Comparison of ENCODE assay signal across 1 cellular context in the genomic region with DNA sequence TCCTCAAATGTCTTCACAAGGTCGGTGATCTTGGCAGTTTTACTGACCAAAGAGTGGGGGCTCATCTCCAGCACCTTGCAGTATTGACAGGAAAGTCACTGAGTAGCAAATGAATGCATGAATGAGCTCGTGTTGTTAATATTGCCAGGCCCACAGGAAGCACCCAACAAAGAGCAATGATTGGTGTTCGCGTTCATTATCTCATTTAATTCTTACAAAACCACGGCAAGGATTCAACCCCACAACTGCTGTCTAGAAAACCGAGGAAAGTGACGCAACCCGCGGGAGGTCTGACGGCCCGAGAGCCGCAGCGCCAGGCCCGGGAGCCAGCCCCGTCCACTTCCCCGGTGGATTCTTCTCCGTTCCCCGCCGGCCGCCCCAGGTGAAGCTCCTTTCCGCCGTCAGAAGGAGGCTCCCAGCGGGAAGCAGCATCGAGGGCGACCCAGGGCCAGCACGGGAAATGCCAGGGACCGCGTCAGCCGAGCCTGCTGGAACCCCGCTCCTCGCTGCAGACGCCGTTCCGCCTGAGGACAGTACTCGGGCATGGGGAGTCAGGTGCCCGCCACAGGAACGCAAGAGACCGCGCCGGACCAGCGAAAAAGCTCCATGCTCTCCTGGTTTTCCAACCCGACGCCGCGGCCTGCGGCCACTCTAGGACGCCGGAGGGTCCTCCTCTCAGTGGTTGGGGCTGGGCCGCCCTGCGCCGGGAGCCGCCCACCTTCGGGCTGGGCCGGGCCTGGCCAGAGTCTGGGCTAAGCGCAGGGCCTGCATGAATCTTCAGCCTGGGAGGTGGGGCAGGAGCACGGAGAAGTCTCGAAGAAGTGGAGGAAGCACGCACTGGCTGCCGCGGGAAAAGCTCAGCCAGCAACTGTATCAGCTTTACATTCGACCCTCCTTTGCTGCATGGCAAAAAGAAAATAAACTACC.
TF ChIP-seq lines count a peak whose summit lies in the region.

No MANE protein-coding gene starts in this region.

TF ChIP-seq in K562, 482 proteins besides CTCF, POLR2A, EP300 and RAD21 (continued from another document and continues in another):
- TF ChIP-seq, protein P1, sequence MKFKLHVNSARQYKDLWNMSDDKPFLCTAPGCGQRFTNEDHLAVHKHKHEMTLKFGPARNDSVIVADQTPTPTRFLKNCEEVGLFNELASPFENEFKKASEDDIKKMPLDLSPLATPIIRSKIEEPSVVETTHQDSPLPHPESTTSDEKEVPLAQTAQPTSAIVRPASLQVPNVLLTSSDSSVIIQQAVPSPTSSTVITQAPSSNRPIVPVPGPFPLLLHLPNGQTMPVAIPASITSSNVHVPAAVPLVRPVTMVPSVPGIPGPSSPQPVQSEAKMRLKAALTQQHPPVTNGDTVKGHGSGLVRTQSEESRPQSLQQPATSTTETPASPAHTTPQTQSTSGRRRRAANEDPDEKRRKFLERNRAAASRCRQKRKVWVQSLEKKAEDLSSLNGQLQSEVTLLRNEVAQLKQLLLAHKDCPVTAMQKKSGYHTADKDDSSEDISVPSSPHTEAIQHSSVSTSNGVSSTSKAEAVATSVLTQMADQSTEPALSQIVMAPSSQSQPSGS (CRISPR knock-in tag; IDR thresholded peaks at IDR 0.05): no peak
- TF ChIP-seq, protein P2, sequence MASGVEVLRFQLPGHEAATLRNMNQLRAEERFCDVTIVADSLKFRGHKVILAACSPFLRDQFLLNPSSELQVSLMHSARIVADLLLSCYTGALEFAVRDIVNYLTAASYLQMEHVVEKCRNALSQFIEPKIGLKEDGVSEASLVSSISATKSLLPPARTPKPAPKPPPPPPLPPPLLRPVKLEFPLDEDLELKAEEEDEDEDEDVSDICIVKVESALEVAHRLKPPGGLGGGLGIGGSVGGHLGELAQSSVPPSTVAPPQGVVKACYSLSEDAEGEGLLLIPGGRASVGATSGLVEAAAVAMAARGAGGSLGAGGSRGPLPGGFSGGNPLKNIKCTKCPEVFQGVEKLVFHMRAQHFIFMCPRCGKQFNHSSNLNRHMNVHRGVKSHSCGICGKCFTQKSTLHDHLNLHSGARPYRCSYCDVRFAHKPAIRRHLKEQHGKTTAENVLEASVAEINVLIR (CRISPR knock-in tag; IDR thresholded peaks at IDR 0.05): no peak
- TF ChIP-seq, protein P3, sequence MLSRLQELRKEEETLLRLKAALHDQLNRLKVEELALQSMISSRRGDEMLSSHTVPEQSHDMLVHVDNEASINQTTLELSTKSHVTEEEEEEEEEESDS (CRISPR knock-in tag; IDR thresholded peaks at IDR 0.05): no peak
- TF ChIP-seq SLC30A9 (CRISPR knock-in tag; IDR thresholded peaks at IDR 0.05): no peak
- TF ChIP-seq RBM14 (IDR thresholded peaks at IDR 0.05; ENCODE audit: borderline replicate concordance, insufficient read depth, low read depth, low read length): 0 out of 2 replicates have a peak, but pooled peaks have one; percentile 49
- TF ChIP-seq, protein P4, sequence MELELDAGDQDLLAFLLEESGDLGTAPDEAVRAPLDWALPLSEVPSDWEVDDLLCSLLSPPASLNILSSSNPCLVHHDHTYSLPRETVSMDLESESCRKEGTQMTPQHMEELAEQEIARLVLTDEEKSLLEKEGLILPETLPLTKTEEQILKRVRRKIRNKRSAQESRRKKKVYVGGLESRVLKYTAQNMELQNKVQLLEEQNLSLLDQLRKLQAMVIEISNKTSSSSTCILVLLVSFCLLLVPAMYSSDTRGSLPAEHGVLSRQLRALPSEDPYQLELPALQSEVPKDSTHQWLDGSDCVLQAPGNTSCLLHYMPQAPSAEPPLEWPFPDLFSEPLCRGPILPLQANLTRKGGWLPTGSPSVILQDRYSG (tag; conservative IDR thresholded peaks at IDR 0.05; ENCODE audit: low read depth): no peak
- no peak; a peak in 1 of 4 replicates for TF ChIP-seq FOXK2 (conservative IDR thresholded peaks at IDR 0.05 in 1 of 2, IDR thresholded peaks at IDR 0.05 in 1 of 2; ENCODE audit: low read depth in 2 of 2)
- no peak for TF ChIP-seq RBM25 (IDR thresholded peaks at IDR 0.05; ENCODE audit: low read depth, low read length, severe bottlenecking)
- TF ChIP-seq, protein P5, sequence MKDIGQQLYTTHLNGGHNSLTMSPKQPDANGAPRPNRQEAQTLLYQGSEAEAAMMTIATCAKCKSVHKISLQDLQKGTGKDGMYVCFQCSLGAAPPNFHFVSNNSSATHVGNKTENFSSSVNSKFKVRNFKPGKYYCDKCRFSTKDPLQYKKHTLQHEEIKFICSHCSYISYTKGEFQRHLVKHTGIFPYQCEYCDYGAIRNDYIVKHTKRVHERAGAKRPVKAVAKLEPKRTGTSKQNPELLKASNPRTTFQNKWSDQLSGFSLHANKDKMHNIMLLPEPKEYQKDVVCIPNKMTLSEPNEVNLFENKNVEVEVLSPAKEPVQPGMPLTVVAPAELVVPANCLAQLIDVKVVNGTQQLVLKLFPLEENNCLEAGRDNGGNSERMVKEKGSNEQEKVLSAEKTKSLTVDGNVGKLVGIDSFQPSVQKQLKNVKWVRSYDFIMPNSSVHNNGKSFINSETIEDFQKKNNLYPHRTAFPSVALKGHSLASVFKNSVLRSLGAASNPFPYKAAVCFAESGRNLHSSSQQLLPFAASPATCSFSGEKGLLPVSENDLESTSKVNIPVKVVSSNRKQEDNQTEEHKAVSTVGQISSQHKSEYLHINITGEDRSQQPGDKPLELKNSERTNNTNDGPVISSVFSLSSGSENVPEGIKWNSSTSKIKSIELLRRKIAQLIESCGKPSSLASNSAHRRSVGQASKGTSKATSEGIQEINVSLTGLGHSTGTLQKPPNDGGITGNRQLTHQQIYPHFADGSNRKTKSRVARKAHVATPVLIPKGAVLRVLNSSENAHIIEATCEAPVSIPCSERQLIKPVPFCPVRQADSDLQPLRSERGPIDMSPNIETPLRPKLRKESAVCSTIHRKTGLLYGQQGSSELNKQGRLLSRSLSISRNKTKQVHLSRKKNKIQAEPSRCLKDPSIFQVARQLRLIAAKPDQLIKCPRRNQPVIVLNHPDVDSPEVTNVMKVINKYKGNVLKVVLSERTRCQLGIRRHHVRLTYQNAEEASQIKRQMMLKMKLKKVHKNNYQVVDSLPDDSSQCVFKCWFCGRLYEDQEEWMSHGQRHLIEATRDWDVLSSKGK (CRISPR knock-in tag; IDR thresholded peaks at IDR 0.05): no peak
- no peak for TF ChIP-seq ZNF77 (CRISPR knock-in tag; IDR thresholded peaks at IDR 0.05)
- TF ChIP-seq, protein P6, sequence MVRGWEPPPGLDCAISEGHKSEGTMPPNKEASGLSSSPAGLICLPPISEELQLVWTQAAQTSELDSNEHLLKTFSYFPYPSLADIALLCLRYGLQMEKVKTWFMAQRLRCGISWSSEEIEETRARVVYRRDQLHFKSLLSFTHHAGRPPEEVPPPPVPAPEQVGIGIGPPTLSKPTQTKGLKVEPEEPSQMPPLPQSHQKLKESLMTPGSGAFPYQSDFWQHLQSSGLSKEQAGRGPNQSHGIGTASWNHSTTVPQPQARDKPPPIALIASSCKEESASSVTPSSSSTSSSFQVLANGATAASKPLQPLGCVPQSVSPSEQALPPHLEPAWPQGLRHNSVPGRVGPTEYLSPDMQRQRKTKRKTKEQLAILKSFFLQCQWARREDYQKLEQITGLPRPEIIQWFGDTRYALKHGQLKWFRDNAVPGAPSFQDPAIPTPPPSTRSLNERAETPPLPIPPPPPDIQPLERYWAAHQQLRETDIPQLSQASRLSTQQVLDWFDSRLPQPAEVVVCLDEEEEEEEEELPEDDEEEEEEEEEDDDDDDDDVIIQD (CRISPR knock-in tag; IDR thresholded peaks at IDR 0.05): no peak
- TF ChIP-seq SRSF9 (IDR thresholded peaks at IDR 0.05; ENCODE audit: borderline replicate concordance, low read depth, low read length): no peak
- TF ChIP-seq, protein P7, sequence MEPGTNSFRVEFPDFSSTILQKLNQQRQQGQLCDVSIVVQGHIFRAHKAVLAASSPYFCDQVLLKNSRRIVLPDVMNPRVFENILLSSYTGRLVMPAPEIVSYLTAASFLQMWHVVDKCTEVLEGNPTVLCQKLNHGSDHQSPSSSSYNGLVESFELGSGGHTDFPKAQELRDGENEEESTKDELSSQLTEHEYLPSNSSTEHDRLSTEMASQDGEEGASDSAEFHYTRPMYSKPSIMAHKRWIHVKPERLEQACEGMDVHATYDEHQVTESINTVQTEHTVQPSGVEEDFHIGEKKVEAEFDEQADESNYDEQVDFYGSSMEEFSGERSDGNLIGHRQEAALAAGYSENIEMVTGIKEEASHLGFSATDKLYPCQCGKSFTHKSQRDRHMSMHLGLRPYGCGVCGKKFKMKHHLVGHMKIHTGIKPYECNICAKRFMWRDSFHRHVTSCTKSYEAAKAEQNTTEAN (CRISPR knock-in tag; IDR thresholded peaks at IDR 0.05): no peak
- no peak for TF ChIP-seq ZNF76 (CRISPR knock-in tag; IDR thresholded peaks at IDR 0.05; ENCODE audit: borderline replicate concordance)
- no peak for TF ChIP-seq POU5F1 (IDR thresholded peaks at IDR 0.05; ENCODE audit: borderline replicate concordance, low read depth, low read length, partially characterized antibody)
- peak; percentile 99 for TF ChIP-seq ZFX (CRISPR knock-in tag; IDR thresholded peaks at IDR 0.05)
- TF ChIP-seq, protein P8, sequence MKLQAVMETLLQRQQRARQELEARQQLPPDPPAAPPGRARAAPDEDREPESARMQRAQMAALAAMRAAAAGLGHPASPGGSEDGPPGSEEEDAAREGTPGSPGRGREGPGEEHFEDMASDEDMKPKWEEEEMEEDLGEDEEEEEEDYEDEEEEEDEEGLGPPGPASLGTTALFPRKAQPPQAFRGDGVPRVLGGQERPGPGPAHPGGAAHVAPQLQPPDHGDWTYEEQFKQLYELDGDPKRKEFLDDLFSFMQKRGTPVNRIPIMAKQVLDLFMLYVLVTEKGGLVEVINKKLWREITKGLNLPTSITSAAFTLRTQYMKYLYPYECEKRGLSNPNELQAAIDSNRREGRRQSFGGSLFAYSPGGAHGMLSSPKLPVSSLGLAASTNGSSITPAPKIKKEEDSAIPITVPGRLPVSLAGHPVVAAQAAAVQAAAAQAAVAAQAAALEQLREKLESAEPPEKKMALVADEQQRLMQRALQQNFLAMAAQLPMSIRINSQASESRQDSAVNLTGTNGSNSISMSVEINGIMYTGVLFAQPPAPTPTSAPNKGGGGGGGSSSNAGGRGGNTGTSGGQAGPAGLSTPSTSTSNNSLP (IDR thresholded peaks at IDR 0.05; ENCODE audit: borderline replicate concordance, low read depth, low read length): no peak
- TF ChIP-seq, protein P9, sequence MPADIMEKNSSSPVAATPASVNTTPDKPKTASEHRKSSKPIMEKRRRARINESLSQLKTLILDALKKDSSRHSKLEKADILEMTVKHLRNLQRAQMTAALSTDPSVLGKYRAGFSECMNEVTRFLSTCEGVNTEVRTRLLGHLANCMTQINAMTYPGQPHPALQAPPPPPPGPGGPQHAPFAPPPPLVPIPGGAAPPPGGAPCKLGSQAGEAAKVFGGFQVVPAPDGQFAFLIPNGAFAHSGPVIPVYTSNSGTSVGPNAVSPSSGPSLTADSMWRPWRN (IDR thresholded peaks at IDR 0.05; ENCODE audit: low read depth): no peak
- peak; percentile 58 for TF ChIP-seq HNRNPLL (IDR thresholded peaks at IDR 0.05; ENCODE audit: low read depth, low read length, poor library complexity, severe bottlenecking)
- peak; percentile 76 for TF ChIP-seq POLR2AphosphoS5 (IDR thresholded peaks at IDR 0.05; ENCODE audit: control insufficient read depth, insufficient read depth, low read depth, low read length)
- no peak for TF ChIP-seq TCF7L2 (IDR thresholded peaks at IDR 0.05; ENCODE audit: low read depth, low read length)
- no peak for TF ChIP-seq RUNX1 (IDR thresholded peaks at IDR 0.05; ENCODE audit: low read depth)
- TF ChIP-seq ZNF586 (CRISPR knock-in tag; conservative IDR thresholded peaks at IDR 0.05): no peak
- TF ChIP-seq, protein P10, sequence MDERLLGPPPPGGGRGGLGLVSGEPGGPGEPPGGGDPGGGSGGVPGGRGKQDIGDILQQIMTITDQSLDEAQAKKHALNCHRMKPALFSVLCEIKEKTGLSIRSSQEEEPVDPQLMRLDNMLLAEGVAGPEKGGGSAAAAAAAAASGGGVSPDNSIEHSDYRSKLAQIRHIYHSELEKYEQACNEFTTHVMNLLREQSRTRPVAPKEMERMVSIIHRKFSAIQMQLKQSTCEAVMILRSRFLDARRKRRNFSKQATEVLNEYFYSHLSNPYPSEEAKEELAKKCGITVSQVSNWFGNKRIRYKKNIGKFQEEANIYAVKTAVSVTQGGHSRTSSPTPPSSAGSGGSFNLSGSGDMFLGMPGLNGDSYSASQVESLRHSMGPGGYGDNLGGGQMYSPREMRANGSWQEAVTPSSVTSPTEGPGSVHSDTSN (CRISPR knock-in tag; IDR thresholded peaks at IDR 0.05; ENCODE audit: low read depth): no peak
- TF ChIP-seq, protein P10 (tag; conservative IDR thresholded peaks at IDR 0.05; ENCODE audit: low read depth): no peak
- TF ChIP-seq, protein P11, sequence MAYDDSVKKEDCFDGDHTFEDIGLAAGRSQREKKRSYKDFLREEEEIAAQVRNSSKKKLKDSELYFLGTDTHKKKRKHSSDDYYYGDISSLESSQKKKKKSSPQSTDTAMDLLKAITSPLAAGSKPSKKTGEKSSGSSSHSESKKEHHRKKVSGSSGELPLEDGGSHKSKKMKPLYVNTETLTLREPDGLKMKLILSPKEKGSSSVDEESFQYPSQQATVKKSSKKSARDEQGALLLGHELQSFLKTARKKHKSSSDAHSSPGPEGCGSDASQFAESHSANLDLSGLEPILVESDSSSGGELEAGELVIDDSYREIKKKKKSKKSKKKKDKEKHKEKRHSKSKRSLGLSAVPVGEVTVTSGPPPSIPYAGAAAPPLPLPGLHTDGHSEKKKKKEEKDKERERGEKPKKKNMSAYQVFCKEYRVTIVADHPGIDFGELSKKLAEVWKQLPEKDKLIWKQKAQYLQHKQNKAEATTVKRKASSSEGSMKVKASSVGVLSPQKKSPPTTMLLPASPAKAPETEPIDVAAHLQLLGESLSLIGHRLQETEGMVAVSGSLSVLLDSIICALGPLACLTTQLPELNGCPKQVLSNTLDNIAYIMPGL (CRISPR knock-in tag; IDR thresholded peaks at IDR 0.05): peak; percentile 64; the same call in 1 of the 2 replicates
- TF ChIP-seq KLF16 (IDR thresholded peaks at IDR 0.05): no peak
- no peak; the same call in 1 of the 2 replicates for TF ChIP-seq HCFC1 (IDR thresholded peaks at IDR 0.05; ENCODE audit: low read depth, low read length)
- no peak; the same call in 1 of the 2 replicates for TF ChIP-seq CHD2 (IDR thresholded peaks at IDR 0.05; ENCODE audit: low read depth, low read length)
- no peak; the same call in 1 of the 2 replicates for TF ChIP-seq ZNF124 (CRISPR knock-in tag; IDR thresholded peaks at IDR 0.05)
- no peak for TF ChIP-seq ZNF79 (CRISPR knock-in tag; IDR thresholded peaks at IDR 0.05; ENCODE audit: low read depth)
